In the genomic region with DNA sequence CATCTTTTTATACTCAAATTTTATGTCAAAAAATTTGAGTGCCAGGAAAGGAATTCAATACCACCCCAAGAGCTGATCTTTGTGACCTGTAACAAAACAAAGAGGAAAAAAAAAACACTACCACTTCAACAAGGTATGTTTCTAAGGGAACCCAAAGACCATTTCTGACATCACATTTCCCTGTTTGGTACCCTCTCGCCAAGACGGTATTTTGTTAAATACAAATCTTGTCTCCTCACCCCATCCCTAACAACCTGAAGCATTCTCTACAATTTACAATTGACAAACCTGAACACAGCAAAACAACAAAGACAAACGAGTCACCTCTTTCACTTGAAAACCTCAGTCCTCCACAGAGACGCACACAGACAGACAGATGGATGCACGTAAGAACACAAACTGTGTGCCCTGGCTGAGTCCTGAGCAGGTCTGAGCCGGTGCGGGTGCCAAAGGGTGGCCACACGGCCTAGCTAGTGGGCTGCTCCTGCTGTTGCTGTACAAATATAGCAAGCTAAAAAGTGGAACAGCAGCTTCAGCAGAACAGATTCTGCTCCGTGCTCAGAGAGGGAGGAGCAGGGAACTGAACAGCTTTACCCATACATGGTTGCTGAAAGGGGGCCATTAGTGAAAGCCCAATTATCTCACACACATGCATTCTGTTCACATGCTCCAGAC, we compare ENCODE assay signal across 8 cellular contexts. TPM values are rescaled to one million over a fixed set of nuclear protein-coding genes. Genes with fewer than 3 reads are reported as not detected.
DNase-seq lines count a peak whose midpoint lies in the region; ATAC-seq lines count a peak whose summit lies in the region.

No MANE protein-coding gene starts in this region.

- no peaks in the 10 kb centered on the region for H3K36me3 ChIP-seq in muscle layer of duodenum (ENCODE audit: control insufficient read depth in 1 of 2, insufficient read depth in 2 of 2, low read length in 2 of 2)
- H3K36me3 ChIP-seq in aorta (ENCODE audit: control insufficient read depth in 1 of 2, insufficient read depth in 2 of 2, low read length in 1 of 2) = no peaks in the 10 kb centered on the region

- intact Hi-C loops in aorta (cut with DNase I) = loop anchor here in 1 of 2 donors (5.0 kb wide), 1 partner anchor 57 kb away; no protein-coding TSS in a partner anchor

- H3K27me3 ChIP-seq in muscle layer of duodenum (ENCODE audit: low read depth, low read length) (no peaks in the 10 kb centered on the region), aorta (ENCODE audit: control insufficient read depth in 1 of 2, insufficient read depth in 2 of 2, low read length in 1 of 2) (no peaks in the 10 kb centered on the region)

- peak overlapping the region; percentile 17 to 58 for H3K4me3 ChIP-seq in muscle layer of duodenum (ENCODE audit: low read depth in 1 of 2, low read length in 2 of 2)
- H3K4me3 ChIP-seq in aorta (ENCODE audit: low read length in 2 of 2) = peak overlapping the region in 1 of 2 donors; percentile 26

- H3K4me1 ChIP-seq in muscle layer of duodenum (ENCODE audit: control insufficient read depth in 1 of 2, insufficient read depth in 2 of 2, low read length in 2 of 2) (peaks cover 19 to 38% of the 10 kb centered on the region in 2 donors), aorta (ENCODE audit: control insufficient read depth in 1 of 2, insufficient read depth in 2 of 2, low read length in 2 of 2) (peaks cover 6 to 7% of the 10 kb centered on the region in 2 donors)

- H3K9me3 ChIP-seq in muscle layer of duodenum (ENCODE audit: control insufficient read depth in 1 of 2, low read length in 2 of 2) (no peaks in the 10 kb centered on the region), aorta (ENCODE audit: control insufficient read depth, low read length) (no peaks in the 10 kb centered on the region)

- DNase-seq in NCI-H1092 (lab: John Stamatoyannopoulos, UW) (peak; percentile 9), NCI-H1092 treated with DMSO at 0.1 percent for 48 hours (lab: John Stamatoyannopoulos, UW) (no peak), SK-N-DZ (ENCODE audit: low spot score) (peak; percentile 40), aorta (peak in 1 of 2 donors; percentile 61)
- DNase-seq in effector CD4-positive, alpha-beta T cell = peak; percentile 4

- 6 to 7% methylated on average over 9 of the region's 9 CpGs for WGBS in aorta, 2 donors

- ATAC-seq in aorta (ENCODE audit: low FRiP score) (peak; percentile 87), HG03457 (IDR thresholded peaks at IDR 0.05; ENCODE audit: unreplicated experiment) (no peak), GM18867 (IDR thresholded peaks at IDR 0.05; ENCODE audit: unreplicated experiment) (no peak)

- H3K27ac ChIP-seq in muscle layer of duodenum (ENCODE audit: low read length) (peak overlapping the region; percentile 90), aorta (ENCODE audit: low read depth in 1 of 2, low read length in 2 of 2) (peak overlapping the region; percentile 64 to 94)

RNA-seq across cellular contexts. Expression of gene CELF1, which starts 28.6 kb away (rescaled TPM):
- 78.8 and 96.8 TPM in 2 replicates for polyA plus RNA-seq in SK-N-DZ (2014; cell fraction: cytosol; rRNA removed)
- 92.1 and 139 TPM in 2 replicates for polyA plus RNA-seq in SK-N-DZ (2014; cell fraction: nucleus; rRNA removed)
- total RNA-seq in aorta = 100 to 1,000 TPM in 1 of 2 donors, 10 to 100 TPM in 1; 98.5 to 114 TPM
- polyA plus RNA-seq in aorta = 10 to 100 TPM; 11.3 to 17.7 TPM

RNA-seq across cellular contexts. Expression of gene PTPMT1, which starts 41.1 kb away (rescaled TPM):
- 78.4 and 80.5 TPM in 2 replicates for polyA plus RNA-seq in SK-N-DZ (2014; cell fraction: cytosol; rRNA removed)
- 49.0 and 59.4 TPM in 2 replicates for polyA plus RNA-seq in SK-N-DZ (2014; cell fraction: nucleus; rRNA removed)
- total RNA-seq in aorta = 10 to 100 TPM; 25.6 to 26.1 TPM
- 10 to 100 TPM; 45.9 to 51.5 TPM for polyA plus RNA-seq in aorta

RNA-seq across cellular contexts. Expression of gene KBTBD4, which starts 54.4 kb away (rescaled TPM):
- polyA plus RNA-seq in SK-N-DZ (2014; cell fraction: cytosol; rRNA removed) = 31.2 and 39.1 TPM in 2 replicates
- 17.2 and 24.2 TPM in 2 replicates for polyA plus RNA-seq in SK-N-DZ (2014; cell fraction: nucleus; rRNA removed)
- 10 to 100 TPM; 11.1 to 13.5 TPM for total RNA-seq in aorta
- polyA plus RNA-seq in aorta = 10 to 100 TPM in 1 of 2 donors, 1 to 10 TPM in 1; 8.9 to 13.3 TPM

RNA-seq across cellular contexts. Expression of gene NDUFS3, which starts 54.5 kb away (rescaled TPM):
- polyA plus RNA-seq in SK-N-DZ (2014; cell fraction: cytosol; rRNA removed) = 129 and 149 TPM in 2 replicates
- polyA plus RNA-seq in SK-N-DZ (2014; cell fraction: nucleus; rRNA removed) = 156 and 172 TPM in 2 replicates
- 10 to 100 TPM; 52.2 to 56.2 TPM for total RNA-seq in aorta
- polyA plus RNA-seq in aorta = 100 to 1,000 TPM in 1 of 2 donors, 10 to 100 TPM in 1; 80.3 to 106 TPM
